In genomic region chr12:111777345-111778045, GRCh38 we compare ENCODE assay signal across 2 cellular contexts.
A peak's percentile ranks its signal among the peaks of the same experiment; 100 is the strongest.
TF ChIP-seq lines count a peak whose summit lies in the region.

No MANE protein-coding gene starts in this region.

TF ChIP-seq in GM12878, 131 proteins besides CTCF, POLR2A, EP300 and RAD21:
- TF ChIP-seq REST (IDR thresholded peaks at IDR 0.05; ENCODE audit: low read depth, low read length) (no peak), TCF7 (IDR thresholded peaks at IDR 0.05; ENCODE audit: borderline replicate concordance) (no peak), MTA2 (IDR thresholded peaks at IDR 0.05; ENCODE audit: low read depth) (no peak), ATF2 (IDR thresholded peaks at IDR 0.05; ENCODE audit: low read length) (no peak), DPF2 (IDR thresholded peaks at IDR 0.05) (no peak), BHLHE40 (IDR thresholded peaks at IDR 0.05; ENCODE audit: borderline replicate concordance in 1 of 2, low read depth in 2 of 2, low read length in 1 of 2) (peak in 1 of 2 experiments; percentile 28; a peak in 1 of 4 replicates), BCLAF1 (IDR thresholded peaks at IDR 0.05) (no peak), CHD4 (IDR thresholded peaks at IDR 0.05) (no peak), IKZF1 (conservative IDR thresholded peaks at IDR 0.05) (peak; percentile 45), MEF2B (IDR thresholded peaks at IDR 0.05; ENCODE audit: partially characterized antibody, poor library complexity, severe bottlenecking) (no peak)

TF ChIP-seq in HepG2, 621 proteins besides CTCF, POLR2A, EP300 and RAD21 (continues in another document):
- TF ChIP-seq ZNF292 (CRISPR knock-in tag; IDR thresholded peaks at IDR 0.05; ENCODE audit: borderline replicate concordance, low read depth) (no peak), HOXA3 (CRISPR knock-in tag; IDR thresholded peaks at IDR 0.05) (no peak; the same call in 1 of the 2 replicates), ATRX (CRISPR knock-in tag; IDR thresholded peaks at IDR 0.05; ENCODE audit: borderline replicate concordance) (no peak), SALL1 (CRISPR knock-in tag; IDR thresholded peaks at IDR 0.05) (peak; percentile 77), ZNF678 (CRISPR knock-in tag; IDR thresholded peaks at IDR 0.05) (no peak), PHF5A (CRISPR knock-in tag; IDR thresholded peaks at IDR 0.05; ENCODE audit: low read depth, unreplicated experiment) (no peak), ZNF691 (CRISPR knock-in tag; IDR thresholded peaks at IDR 0.05; ENCODE audit: borderline replicate concordance, low read depth) (no peak), SNAI1 (CRISPR knock-in tag; IDR thresholded peaks at IDR 0.05; ENCODE audit: borderline replicate concordance) (no peak), SKIL (CRISPR knock-in tag; IDR thresholded peaks at IDR 0.05; ENCODE audit: borderline replicate concordance) (peak; percentile 97), MAZ (IDR thresholded peaks at IDR 0.05; ENCODE audit: borderline replicate concordance, low read depth, low read length) (no peak), MAZ (CRISPR knock-in tag; IDR thresholded peaks at IDR 0.05; ENCODE audit: low read depth) (no peak), ZNF772 (CRISPR knock-in tag; IDR thresholded peaks at IDR 0.05) (no peak), SAFB2 (CRISPR knock-in tag; IDR thresholded peaks at IDR 0.05; ENCODE audit: borderline replicate concordance, low read depth) (0 out of 2 replicates have a peak, but pooled peaks have one; percentile 31), ZBTB3 (CRISPR knock-in tag; IDR thresholded peaks at IDR 0.05; ENCODE audit: borderline replicate concordance, low read depth) (no peak), ZBTB43 (CRISPR knock-in tag; conservative IDR thresholded peaks at IDR 0.05) (no peak), ARID2 (CRISPR knock-in tag; IDR thresholded peaks at IDR 0.05; ENCODE audit: borderline replicate concordance) (peak; percentile 51; the same call in 1 of the 2 replicates), RELA (CRISPR knock-in tag; IDR thresholded peaks at IDR 0.05) (no peak), ZNF576 (CRISPR knock-in tag; IDR thresholded peaks at IDR 0.05) (no peak), ZFP36L2 (CRISPR knock-in tag; IDR thresholded peaks at IDR 0.05) (no peak), KDM6A (CRISPR knock-in tag; IDR thresholded peaks at IDR 0.05; ENCODE audit: low read depth) (no peak), PAX8 (CRISPR knock-in tag; IDR thresholded peaks at IDR 0.05; ENCODE audit: borderline replicate concordance) (no peak), TAF15 (IDR thresholded peaks at IDR 0.05; ENCODE audit: low read depth, low read length, poor library complexity, severe bottlenecking) (no peak), KDM4B (CRISPR knock-in tag; IDR thresholded peaks at IDR 0.05) (no peak), HIC2 (CRISPR knock-in tag; IDR thresholded peaks at IDR 0.05; ENCODE audit: low read depth) (no peak), REXO4 (CRISPR knock-in tag; IDR thresholded peaks at IDR 0.05; ENCODE audit: borderline replicate concordance) (no peak), THRA (CRISPR knock-in tag; IDR thresholded peaks at IDR 0.05; ENCODE audit: borderline replicate concordance) (peak; percentile 83; the same call in 1 of the 2 replicates), MYNN (CRISPR knock-in tag; IDR thresholded peaks at IDR 0.05; ENCODE audit: low read depth) (no peak), ZNF567 (CRISPR knock-in tag; IDR thresholded peaks at IDR 0.05; ENCODE audit: borderline replicate concordance) (no peak), TOPORS (CRISPR knock-in tag; IDR thresholded peaks at IDR 0.05) (no peak), ZNF441 (CRISPR knock-in tag; IDR thresholded peaks at IDR 0.05; ENCODE audit: borderline replicate concordance) (no peak), ZNF234 (CRISPR knock-in tag; conservative IDR thresholded peaks at IDR 0.05) (no peak), ZGPAT (CRISPR knock-in tag; IDR thresholded peaks at IDR 0.05) (peak; percentile 54; the same call in 1 of the 2 replicates), SNRNP70 (IDR thresholded peaks at IDR 0.05; ENCODE audit: low read depth, low read length) (no peak), AHDC1 (CRISPR knock-in tag; IDR thresholded peaks at IDR 0.05; ENCODE audit: borderline replicate concordance) (no peak), MXI1 (IDR thresholded peaks at IDR 0.05; ENCODE audit: borderline replicate concordance, low read depth, low read length) (no peak), THAP8 (CRISPR knock-in tag; IDR thresholded peaks at IDR 0.05; ENCODE audit: borderline replicate concordance) (no peak), ZNF3 (CRISPR knock-in tag; IDR thresholded peaks at IDR 0.05) (peak; percentile 13; the same call in 1 of the 2 replicates), ZFP90 (CRISPR knock-in tag; IDR thresholded peaks at IDR 0.05; ENCODE audit: borderline replicate concordance) (no peak), ZNF484 (CRISPR knock-in tag; IDR thresholded peaks at IDR 0.05; ENCODE audit: borderline replicate concordance, low read depth) (no peak), KLF11 (CRISPR knock-in tag; IDR thresholded peaks at IDR 0.05) (no peak), KLF12 (CRISPR knock-in tag; IDR thresholded peaks at IDR 0.05; ENCODE audit: borderline replicate concordance) (no peak), PAWR (CRISPR knock-in tag; IDR thresholded peaks at IDR 0.05; ENCODE audit: borderline replicate concordance) (no peak), RBM22 (optimal IDR thresholded peaks at IDR 0.05; ENCODE audit: low read length) (no peak), FLYWCH1 (CRISPR knock-in tag; IDR thresholded peaks at IDR 0.05) (no peak)
